21 cellular contexts compared by ENCODE assay signal in the genomic region with DNA sequence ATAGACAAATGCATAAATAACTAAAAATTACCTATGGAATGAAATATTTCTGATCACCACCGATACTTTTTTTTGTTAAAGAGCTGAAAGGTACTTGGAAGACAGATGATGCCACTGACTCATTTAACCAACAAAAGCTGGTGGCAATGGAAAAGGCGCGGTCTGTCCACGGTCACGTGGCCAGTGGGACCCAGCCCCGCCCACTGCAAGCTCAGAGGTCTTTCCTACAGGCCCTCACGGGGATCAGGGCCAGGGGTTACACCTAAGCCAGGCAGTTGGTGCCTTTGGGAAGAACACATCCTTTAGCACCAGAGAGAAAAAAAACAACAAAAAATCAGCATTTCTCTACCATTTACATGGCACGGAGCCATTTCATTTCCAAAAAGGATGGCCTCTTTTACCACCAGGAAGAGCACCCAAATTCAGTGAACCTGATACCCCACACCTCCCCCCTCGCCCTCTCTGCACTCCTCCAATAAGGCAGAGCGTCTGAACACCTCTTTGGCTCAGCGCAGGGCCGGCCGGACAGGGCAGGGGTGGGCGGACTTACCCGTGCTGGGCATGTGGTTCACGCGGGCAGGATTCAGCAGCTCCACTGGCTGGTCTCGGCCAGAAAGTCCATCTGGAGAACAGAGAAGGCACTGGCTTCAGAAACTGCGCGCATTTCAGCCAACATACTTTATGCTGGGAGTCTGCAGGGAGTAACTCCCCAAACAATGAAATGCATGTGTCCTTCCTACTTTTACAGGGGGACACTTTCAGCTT.
DNase-seq lines count a peak whose midpoint lies in the region; ATAC-seq and TF ChIP-seq lines count a peak whose summit lies in the region.
"Had no signal": no experiment of that assay in that cellular context is flagged by ENCODE, and none has a peak within 500 bp of the region (broad histone marks: within the 10 kb centered on the region; RNA-seq: fewer than 3 reads in every experiment).

No MANE protein-coding gene starts in this region.

- H2AFZ ChIP-seq in GM23248 (no peak overlapping the region), MM.1S (ENCODE audit: low read length) (no peak overlapping the region)
- H2AFZ ChIP-seq: hepatocyte had no signal

- H3K9ac ChIP-seq in GM23248 (no peak overlapping the region), MM.1S (ENCODE audit: low read length) (no peak overlapping the region)

- H3F3A ChIP-seq in GM23248 (ENCODE audit: insufficient read depth) = no peaks in the 10 kb centered on the region
- peaks cover 13% of the 10 kb centered on the region for H3F3A ChIP-seq in MM.1S (ENCODE audit: insufficient read depth, low read length)

- in situ Hi-C loops in GM23248 (cut with MboI) = no loop called here

- ATAC-seq in CD4-positive, alpha-beta T cell (ENCODE audit: poor library complexity) = no peak
- no peak for ATAC-seq in WTC11
- ATAC-seq: stimulated activated naive B cell treated with anti-CD40 and anti-IgM and Interleukin-4, amounts not matched to agents 10 μg/mL and 1 μg/mL and 100 μg/mL, for 72 hours; T-cell had no signal

- DNase-seq in DMS53 (lab: John Stamatoyannopoulos, UW) (peak; percentile 78), GM23248 (peak; percentile 30), cerebellar nuclear complex (lab: John Stamatoyannopoulos, UW) (peak; percentile 36 to 63), MM.1S (no peak), WTC11 (ENCODE audit: low spot score) (no peak)
- DNase-seq in CD4-positive, alpha-beta T cell = no peak
- DNase-seq: activated CD4-positive, alpha-beta T cell treated with anti-CD3 and anti-CD28 coated beads, Interleukin-2, amount 50 U/mL, for 48 hours; activated naive CD4-positive, alpha-beta T cell treated with anti-CD3 and anti-CD28 coated beads, Interleukin-2, amount 50 U/mL, for 16 hours; activated T-cell treated with anti-CD3 and anti-CD28 coated beads, Interleukin-2, amount 50 U/mL, for 48 hours; Calu3; naive B cell; NCI-H1930; NCI-H524 treated with DMSO at 0.1 percent for 48 hours; SHP77; stimulated activated naive B cell treated with anti-CD40 and anti-IgM and Interleukin-4, amounts not matched to agents 10 μg/mL and 1 μg/mL and 100 μg/mL, for 72 hours had no signal

- H3K4me3 ChIP-seq in GM23248 (no peak overlapping the region), neutrophil (ENCODE audit: low read depth in 1 of 2, low read length in 1 of 2) (peak overlapping the region in 1 of 2 experiments; percentile 6), MM.1S (ENCODE audit: low read length) (no peak overlapping the region)
- H3K4me3 ChIP-seq: hepatocyte, ovary had no signal

- H3K4me1 Mint-ChIP-seq in CD4-positive, alpha-beta T cell (ENCODE audit: low read depth) = peaks cover 71% of the 10 kb centered on the region
- peaks cover 7% of the 10 kb centered on the region; the same call in 1 of the 2 replicates for H3K4me1 Mint-ChIP-seq in WTC11

- peaks cover 19% of the 10 kb centered on the region for H3K36me3 Mint-ChIP-seq in CD4-positive, alpha-beta T cell (ENCODE audit: low read depth)
- H3K36me3 Mint-ChIP-seq in WTC11 = no peaks in the 10 kb centered on the region
- H3K36me3 Mint-ChIP-seq: type B pancreatic cell had no signal

- H3K4me3 Mint-ChIP-seq in CD4-positive, alpha-beta T cell = no peak overlapping the region
- H3K4me3 Mint-ChIP-seq in WTC11 = no peak overlapping the region
- H3K4me3 Mint-ChIP-seq: naive B cell; stimulated activated naive B cell treated with anti-CD40 and anti-IgM and Interleukin-4, amounts not matched to agents 10 μg/mL and 1 μg/mL and 100 μg/mL, for 72 hours; T-cell; type B pancreatic cell had no signal

- whole genome bisulfite sequencing in GM23248 (ENCODE audit: low coverage in 1 of 2, low lambda C conversion rate in 2 of 2, missing lambda C conversion rate in 2 of 2), 2 experiments = 39 to 43% methylated on average over 20 of the region's 20 CpGs

- no peak overlapping the region for H3K27ac Mint-ChIP-seq in CD4-positive, alpha-beta T cell
- no peak overlapping the region for H3K27ac Mint-ChIP-seq in WTC11
- H3K27ac Mint-ChIP-seq: naive B cell; stimulated activated naive B cell treated with anti-CD40 and anti-IgM and Interleukin-4, amounts not matched to agents 10 μg/mL and 1 μg/mL and 100 μg/mL, for 72 hours; type B pancreatic cell had no signal

- POLR2A ChIA-PET in CD4-positive, alpha-beta T cell (lab: Charles Lee) = interaction anchor here (1.4 kb wide), 1 partner anchor 165 kb away, joined by 6 read pairs; the partner anchor contains the start of gene HDAC4
- POLR2A ChIA-PET in WTC11 (lab: Charles Lee) = no interaction called here

- H3K27me3 ChIP-seq in GM23248 (replicated peaks; ENCODE audit: insufficient read depth) (no peaks in the 10 kb centered on the region), neutrophil (no peaks in the 10 kb centered on the region), MM.1S (replicated peaks; ENCODE audit: insufficient read depth, low read length) (no peaks in the 10 kb centered on the region)
- no peaks in the 10 kb centered on the region for H3K27me3 ChIP-seq in CD4-positive, alpha-beta T cell (ENCODE audit: control insufficient read depth, insufficient read depth, low read length)
- H3K27me3 ChIP-seq: hepatocyte, ovary had no signal

- no peaks in the 10 kb centered on the region; the same call in 1 of the 2 replicates for H4K20me1 ChIP-seq in GM23248 (ENCODE audit: insufficient read depth)
- peaks cover 4% of the 10 kb centered on the region; the same call in 1 of the 2 replicates for H4K20me1 ChIP-seq in MM.1S (ENCODE audit: insufficient read depth, low read length)

- H3K27ac ChIP-seq in GM23248 = no peak overlapping the region
- H3K27ac ChIP-seq in neutrophil = peak overlapping the region; percentile 64
- H3K27ac ChIP-seq in MM.1S (ENCODE audit: low read length) = no peak overlapping the region
- H3K27ac ChIP-seq in CD4-positive, alpha-beta T cell (ENCODE audit: low read depth, low read length) = no peak overlapping the region
- H3K27ac ChIP-seq: hepatocyte, ovary, VCaP had no signal

- H3K79me2 ChIP-seq in GM23248 (ENCODE audit: insufficient read depth) (no peaks in the 10 kb centered on the region), MM.1S (ENCODE audit: low read length) (peaks cover 61% of the 10 kb centered on the region)

- H3K4me2 ChIP-seq in GM23248 (ENCODE audit: unreplicated experiment) (no peak overlapping the region), MM.1S (ENCODE audit: low read depth, low read length) (no peak overlapping the region)
- H3K4me2 ChIP-seq: hepatocyte had no signal

- H3K27me3 Mint-ChIP-seq in CD4-positive, alpha-beta T cell = no peaks in the 10 kb centered on the region
- no peaks in the 10 kb centered on the region for H3K27me3 Mint-ChIP-seq in WTC11 (ENCODE audit: low read depth)
- H3K27me3 Mint-ChIP-seq: stimulated activated naive B cell treated with anti-CD40 and anti-IgM and Interleukin-4, amounts not matched to agents 10 μg/mL and 1 μg/mL and 100 μg/mL, for 72 hours; T-cell; type B pancreatic cell had no signal

- no peaks in the 10 kb centered on the region for H3K9me3 ChIP-seq in GM23248 (ENCODE audit: low read depth)
- H3K9me3 ChIP-seq in neutrophil = no peaks in the 10 kb centered on the region
- no peaks in the 10 kb centered on the region for H3K9me3 ChIP-seq in MM.1S (replicated peaks; ENCODE audit: insufficient read depth, low read length)
- no peaks in the 10 kb centered on the region for H3K9me3 ChIP-seq in CD4-positive, alpha-beta T cell (ENCODE audit: control insufficient read depth, low read length)
- H3K9me3 ChIP-seq: ovary had no signal

- H3K4me1 ChIP-seq in GM23248 (ENCODE audit: insufficient read depth) = no peaks in the 10 kb centered on the region
- H3K4me1 ChIP-seq in neutrophil (ENCODE audit: control insufficient read depth in 1 of 2, insufficient read depth in 1 of 2, low read depth in 1 of 2, low read length in 1 of 2) = peaks cover 55 to 64% of the 10 kb centered on the region in 2 experiments
- peaks cover 16% of the 10 kb centered on the region for H3K4me1 ChIP-seq in MM.1S (ENCODE audit: low read length)

- H3K9me2 ChIP-seq in GM23248 (ENCODE audit: insufficient read depth) = no peaks in the 10 kb centered on the region
- H3K9me2 ChIP-seq in MM.1S (replicated peaks; ENCODE audit: insufficient read depth, low read length) = no peaks in the 10 kb centered on the region

- no peak for TF ChIP-seq CTCF in neutrophil (IDR thresholded peaks at IDR 0.05)
- no peak for TF ChIP-seq CTCF in MM.1S (IDR thresholded peaks at IDR 0.05; ENCODE audit: low read length)
- TF ChIP-seq CTCF in CD4-positive, alpha-beta T cell (IDR thresholded peaks at IDR 0.05) = no peak
- TF ChIP-seq CTCF in WTC11 (IDR thresholded peaks at IDR 0.05) = no peak

- intact Hi-C loops in CD4-positive, alpha-beta T cell (cut with DNase I, micrococcal nuclease) = no loop called here

- CTCF ChIA-PET in CD4-positive, alpha-beta T cell (lab: Charles Lee) = no interaction called here
- CTCF ChIA-PET in WTC11 (lab: Charles Lee) = no interaction called here

- no peaks in the 10 kb centered on the region for H3K36me3 ChIP-seq in GM23248 (ENCODE audit: low read depth)
- peaks cover 31% of the 10 kb centered on the region for H3K36me3 ChIP-seq in neutrophil
- no peaks in the 10 kb centered on the region for H3K36me3 ChIP-seq in MM.1S (replicated peaks; ENCODE audit: insufficient read depth, low read length)
- H3K36me3 ChIP-seq: ovary had no signal

- H3K9me3 Mint-ChIP-seq in CD4-positive, alpha-beta T cell = no peaks in the 10 kb centered on the region
- H3K9me3 Mint-ChIP-seq in WTC11 = no peaks in the 10 kb centered on the region
- H3K9me3 Mint-ChIP-seq: naive B cell; stimulated activated naive B cell treated with anti-CD40 and anti-IgM and Interleukin-4, amounts not matched to agents 10 μg/mL and 1 μg/mL and 100 μg/mL, for 72 hours; T-cell; type B pancreatic cell had no signal

TF ChIP-seq in WTC11, 78 proteins besides CTCF, POLR2A, EP300 and RAD21 (continues in another document):
- TF ChIP-seq MXD4 (CRISPR knock-in tag; IDR thresholded peaks at IDR 0.05; ENCODE audit: borderline replicate concordance) (no peak), ZNF121 (CRISPR knock-in tag; IDR thresholded peaks at IDR 0.05) (no peak), USF2 (CRISPR knock-in tag; IDR thresholded peaks at IDR 0.05) (no peak)
- TF ChIP-seq, protein P1, sequence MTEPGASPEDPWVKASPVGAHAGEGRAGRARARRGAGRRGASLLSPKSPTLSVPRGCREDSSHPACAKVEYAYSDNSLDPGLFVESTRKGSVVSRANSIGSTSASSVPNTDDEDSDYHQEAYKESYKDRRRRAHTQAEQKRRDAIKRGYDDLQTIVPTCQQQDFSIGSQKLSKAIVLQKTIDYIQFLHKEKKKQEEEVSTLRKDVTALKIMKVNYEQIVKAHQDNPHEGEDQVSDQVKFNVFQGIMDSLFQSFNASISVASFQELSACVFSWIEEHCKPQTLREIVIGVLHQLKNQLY (CRISPR knock-in tag; IDR thresholded peaks at IDR 0.05) = no peak

Comparison
In these comparisons a context has a peak if more than half of its experiments do, and no peak if none do; other contexts are left out.
1. DNase-seq: peak in DMS53 (single experiment), GM23248 (single experiment) and cerebellar nuclear complex (2 of 2); none in MM.1S (single experiment), CD4-positive, alpha-beta T cell (0 of 10) and WTC11 (single experiment).